Comparison of ENCODE assay signal across 4 cellular contexts in genomic region chr11:109166441-109166840, GRCh38.
"Had no signal": no experiment of that assay in that cellular context is flagged by ENCODE, and none has a peak within 500 bp of the region (broad histone marks: within the 10 kb centered on the region; RNA-seq: fewer than 3 reads in every experiment).

No MANE protein-coding gene starts in this region.

- ATAC-seq: HepG2, K562 had no signal

- H3K4me3 ChIP-seq: K562 had no signal

- H3K27ac ChIP-seq: HL-60 had no signal

- DNase-seq: IMR-90 had no signal
